23 cellular contexts compared by ENCODE assay signal in genomic region chr3:43369404-43370345, GRCh38.
A peak's percentile ranks its signal among the peaks of the same experiment; 100 is the strongest.
DNase-seq lines count a peak whose midpoint lies in the region; ATAC-seq, FAIRE-seq and TF ChIP-seq lines count a peak whose summit lies in the region.
"Had no signal": no experiment of that assay in that cellular context is flagged by ENCODE, and none has a peak within 500 bp of the region (broad histone marks: within the 10 kb centered on the region; RNA-seq: fewer than 3 reads in every experiment).

No MANE protein-coding gene starts in this region.

- no peak overlapping the region for H3K4me3 Mint-ChIP-seq in central memory CD8-positive, alpha-beta T cell
- H3K4me3 Mint-ChIP-seq: activated naive CD4-positive, alpha-beta T cell treated with anti-CD3 and anti-CD28 coated beads, Interleukin-2, amount 10 ng/mL, durations not matched to agents 7 days and 5 days; naive B cell had no signal

- FAIRE-seq in frontal cortex (lab: Jason Lieb, UNC) (no peak), small intestine (lab: Jason Lieb, UNC) (no peak)

- peak; percentile 26 for ATAC-seq in central memory CD8-positive, alpha-beta T cell (replicated peaks; ENCODE audit: extremely low read depth, poor library complexity, severe bottlenecking)
- no peak for ATAC-seq in HG03135 (IDR thresholded peaks at IDR 0.05; ENCODE audit: unreplicated experiment)
- ATAC-seq: left colon had no signal

- H3K27ac ChIP-seq in osteoblast (ENCODE audit: low read depth, low read length): no peak overlapping the region
- no peak overlapping the region for H3K27ac ChIP-seq in small intestine (ENCODE audit: low read depth in 1 of 2, low read length in 1 of 2)
- H3K27ac ChIP-seq: 22Rv1, prostate gland had no signal

- H3K36me3 ChIP-seq in osteoblast (ENCODE audit: insufficient read depth, low read length): no peaks in the 10 kb centered on the region
- peaks cover 0 to 2% of the 10 kb centered on the region in 2 donors for H3K36me3 ChIP-seq in small intestine (ENCODE audit: control insufficient read depth in 2 of 2, insufficient read depth in 2 of 2, low read length in 2 of 2)
- H3K36me3 ChIP-seq: prostate gland had no signal

- peaks cover 7% of the 10 kb centered on the region for H3K4me1 ChIP-seq in osteoblast (ENCODE audit: insufficient read depth, low read length)
- H3K4me1 ChIP-seq in small intestine (ENCODE audit: control insufficient read depth in 2 of 2, insufficient read depth in 1 of 2, low read depth in 1 of 2, low read length in 1 of 2): no peaks in the 10 kb centered on the region
- H3K4me1 ChIP-seq: prostate gland had no signal

- H4K20me1 ChIP-seq in osteoblast (ENCODE audit: insufficient read depth, low read length): peaks cover 2% of the 10 kb centered on the region

- H3K36me3 Mint-ChIP-seq in central memory CD8-positive, alpha-beta T cell (ENCODE audit: insufficient read depth): no peaks in the 10 kb centered on the region
- H3K36me3 Mint-ChIP-seq: activated naive CD4-positive, alpha-beta T cell treated with anti-CD3 and anti-CD28 coated beads, Interleukin-2, amount 10 ng/mL, durations not matched to agents 7 days and 5 days; naive B cell had no signal

- H2AFZ ChIP-seq in osteoblast (ENCODE audit: low read length): no peak overlapping the region

- H3K27me3 ChIP-seq in osteoblast (ENCODE audit: insufficient read depth, low read length) (no peaks in the 10 kb centered on the region), small intestine (ENCODE audit: control insufficient read depth in 2 of 2, insufficient read depth in 2 of 2, low read length in 2 of 2) (no peaks in the 10 kb centered on the region)

- DNase-seq in SIG-M5 treated with dmso at 0.1 percent for 504 hours (lab: John Stamatoyannopoulos, UW; ENCODE audit: unreplicated experiment) (peak; percentile 21), SIG-M5 (lab: John Stamatoyannopoulos, UW) (no peak), NOMO-1 (lab: John Stamatoyannopoulos, UW; ENCODE audit: unreplicated experiment in 2 of 2) (peak; percentile 68 to 71), osteoblast (ENCODE audit: insufficient read length, low spot score, missing footprints) (peak; percentile 65), frontal cortex (ENCODE audit: low spot score in 2 of 2) (no peak), small intestine (no peak)
- no peak for DNase-seq in central memory CD8-positive, alpha-beta T cell (ENCODE audit: low spot score in 2 of 2)
- DNase-seq: activated CD4-positive, alpha-beta T cell treated with anti-CD3 and anti-CD28 coated beads for 4 hours; activated naive CD4-positive, alpha-beta T cell treated with anti-CD3 and anti-CD28 coated beads, Interleukin-2, amount 10 ng/mL, durations not matched to agents 7 days and 5 days; activated T-cell treated with anti-CD3 and anti-CD28 coated beads for 4 hours; C1 segment of cervical spinal cord; DMS53; H7; Karpas-422; left colon; naive B cell; NCI-H146; NCI-H226; SHP77; stimulated activated naive CD4-positive, alpha-beta T cell treated with Interleukin-2 at 50 U/mL for 16 hours had no signal

- H3K27ac Mint-ChIP-seq in central memory CD8-positive, alpha-beta T cell (ENCODE audit: low read depth): peak overlapping the region; percentile 13
- H3K27ac Mint-ChIP-seq: activated naive CD4-positive, alpha-beta T cell treated with anti-CD3 and anti-CD28 coated beads, Interleukin-2, amount 10 ng/mL, durations not matched to agents 7 days and 5 days had no signal

- peaks cover 29% of the 10 kb centered on the region for H3K4me1 Mint-ChIP-seq in central memory CD8-positive, alpha-beta T cell
- H3K4me1 Mint-ChIP-seq: activated naive CD4-positive, alpha-beta T cell treated with anti-CD3 and anti-CD28 coated beads, Interleukin-2, amount 10 ng/mL, durations not matched to agents 7 days and 5 days; naive B cell had no signal

- H3K9me3 Mint-ChIP-seq in central memory CD8-positive, alpha-beta T cell: no peaks in the 10 kb centered on the region
- H3K9me3 Mint-ChIP-seq: activated naive CD4-positive, alpha-beta T cell treated with anti-CD3 and anti-CD28 coated beads, Interleukin-2, amount 10 ng/mL, durations not matched to agents 7 days and 5 days; naive B cell had no signal

- H3K4me3 ChIP-seq in osteoblast (ENCODE audit: insufficient read depth, low read length) (no peak overlapping the region), small intestine (ENCODE audit: low read depth in 1 of 2, low read length in 2 of 2) (no peak overlapping the region)
- H3K4me3 ChIP-seq: prostate gland had no signal

- TF ChIP-seq CTCF in osteoblast (IDR thresholded peaks at IDR 0.05; ENCODE audit: extremely low read depth, low read depth, low read length): no peak

- H3K9me3 ChIP-seq in osteoblast (ENCODE audit: low read depth, low read length) (no peaks in the 10 kb centered on the region), small intestine (ENCODE audit: control insufficient read depth, low read depth) (no peaks in the 10 kb centered on the region)
- H3K9me3 ChIP-seq: prostate gland had no signal

- H3K79me2 ChIP-seq in osteoblast (ENCODE audit: insufficient read depth, low read length): no peaks in the 10 kb centered on the region

- 82 to 95% (median 84%) methylated on average over 10 of the region's 10 CpGs for WGBS in small intestine, 3 donors

- H3K27me3 Mint-ChIP-seq in central memory CD8-positive, alpha-beta T cell: no peaks in the 10 kb centered on the region
- H3K27me3 Mint-ChIP-seq: naive B cell had no signal

- no peak overlapping the region for H3K4me2 ChIP-seq in osteoblast (ENCODE audit: insufficient read depth, low read length)

Comparison
In these comparisons a context has a peak if more than half of its experiments do, and no peak if none do; other contexts are left out.
1. DNase-seq: peak in SIG-M5 treated with dmso at 0.1 percent for 504 hours (single experiment), NOMO-1 (2 of 2) and osteoblast (single experiment); none in SIG-M5 (single experiment), central memory CD8-positive, alpha-beta T cell (0 of 2), frontal cortex (0 of 2) and small intestine (single experiment).